9 cellular contexts compared by ENCODE assay signal in the genomic region with DNA sequence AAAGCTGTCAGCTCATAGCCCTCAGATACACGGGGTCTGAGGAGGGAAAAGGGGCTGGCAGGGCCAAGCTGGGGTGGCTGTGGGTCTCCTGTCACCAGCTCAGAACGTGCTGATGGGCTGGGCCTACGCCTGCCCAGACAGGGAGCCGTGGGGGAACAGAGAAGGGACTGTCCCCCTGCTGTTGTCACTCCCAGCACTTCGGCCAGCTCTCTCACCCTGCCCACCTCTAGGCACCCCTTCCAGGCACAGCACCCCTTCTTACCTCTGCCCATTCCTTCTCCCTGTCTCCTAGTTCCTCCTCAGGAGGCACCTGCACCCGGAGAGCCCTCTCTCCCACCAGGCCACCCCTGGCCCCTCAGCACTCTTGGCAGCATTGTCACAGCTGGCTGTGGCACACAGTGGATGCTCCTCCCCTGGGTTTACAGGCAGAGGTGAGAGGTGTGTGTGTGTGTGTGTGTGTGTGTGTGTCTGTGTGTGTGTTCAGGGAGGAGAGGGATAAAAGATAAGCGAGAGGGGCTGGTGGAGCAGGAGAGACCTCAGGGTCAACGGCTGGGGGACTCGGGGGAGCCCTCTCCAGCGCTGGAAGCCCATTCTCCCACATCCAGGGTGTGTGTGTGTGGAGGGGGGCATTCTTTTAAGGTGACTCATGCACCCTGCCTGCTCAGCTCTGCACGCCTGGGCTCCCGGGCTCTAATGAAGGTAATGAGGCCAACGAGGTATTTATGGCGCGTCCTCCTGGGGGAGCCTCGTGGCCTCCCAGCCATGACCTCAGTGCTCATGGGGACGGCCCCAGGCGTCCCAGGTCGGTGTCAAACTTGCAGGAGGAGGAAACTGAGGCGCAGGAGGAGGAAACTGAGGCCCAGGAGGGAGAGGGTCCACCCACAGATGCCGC.
A peak's percentile ranks its signal among the peaks of the same experiment; 100 is the strongest.
DNase-seq lines count a peak whose midpoint lies in the region; ATAC-seq and TF ChIP-seq lines count a peak whose summit lies in the region.
"Had no signal": no experiment of that assay in that cellular context is flagged by ENCODE, and none has a peak within 500 bp of the region (broad histone marks: within the 10 kb centered on the region; RNA-seq: fewer than 3 reads in every experiment).

No MANE protein-coding gene starts in this region.

- peaks cover 18% of the 10 kb centered on the region for H3K4me1 Mint-ChIP-seq in neural progenitor cell

- TF ChIP-seq CTCF in Loucy (conservative IDR thresholded peaks at IDR 0.05; ENCODE audit: low read length) (no peak), neural progenitor cell (IDR thresholded peaks at IDR 0.05) (no peak)

- H4K20me1 ChIP-seq in Loucy (ENCODE audit: insufficient read depth, low read length, poor library complexity, severe bottlenecking) (no peaks in the 10 kb centered on the region), neural progenitor cell (ENCODE audit: low read depth) (no peaks in the 10 kb centered on the region)

- H3K4me1 ChIP-seq in Loucy (ENCODE audit: insufficient read depth, low read length, poor library complexity, severe bottlenecking): peaks cover 31% of the 10 kb centered on the region
- peaks cover 5% of the 10 kb centered on the region for H3K4me1 ChIP-seq in neural progenitor cell

- H3K27ac Mint-ChIP-seq in neural progenitor cell: peak overlapping the region; percentile 87

- H3K27ac ChIP-seq in neural progenitor cell: no peak overlapping the region
- H3K27ac ChIP-seq: SK-N-MC had no signal

- ATAC-seq in GM21390 (IDR thresholded peaks at IDR 0.05; ENCODE audit: unreplicated experiment) (no peak), HG02870 (IDR thresholded peaks at IDR 0.05; ENCODE audit: unreplicated experiment) (no peak)

- no peaks in the 10 kb centered on the region for H3K9me2 ChIP-seq in Loucy (replicated peaks; ENCODE audit: low read depth, low read length)

- no peak overlapping the region for H3K4me3 ChIP-seq in Loucy (ENCODE audit: low read length, poor library complexity, severe bottlenecking)
- H3K4me3 ChIP-seq in neural progenitor cell: no peak overlapping the region
- H3K4me3 ChIP-seq: SK-N-MC had no signal

- H3K36me3 ChIP-seq in Loucy (ENCODE audit: insufficient read depth, low read length): no peaks in the 10 kb centered on the region
- H3K36me3 ChIP-seq in neural progenitor cell: no peaks in the 10 kb centered on the region

- H3K27me3 Mint-ChIP-seq in neural progenitor cell (ENCODE audit: insufficient read depth, low read depth): peaks cover 16% of the 10 kb centered on the region

- no peaks in the 10 kb centered on the region for H3K9me3 Mint-ChIP-seq in neural progenitor cell

- H3K36me3 Mint-ChIP-seq in neural progenitor cell: no peaks in the 10 kb centered on the region

- H3K79me2 ChIP-seq in Loucy (ENCODE audit: insufficient read depth, low read length) (peaks cover 18% of the 10 kb centered on the region), neural progenitor cell (ENCODE audit: low read depth) (no peaks in the 10 kb centered on the region)

- H3K27me3 ChIP-seq in Loucy (ENCODE audit: insufficient read depth, low read length, poor library complexity, severe bottlenecking): no peaks in the 10 kb centered on the region
- no peaks in the 10 kb centered on the region for H3K27me3 ChIP-seq in neural progenitor cell

- H3K4me2 ChIP-seq in Loucy (ENCODE audit: low read depth, low read length, poor library complexity, severe bottlenecking) (no peak overlapping the region), neural progenitor cell (peak overlapping the region; percentile 11)

- H3F3A ChIP-seq in Loucy (ENCODE audit: low read depth) (no peaks in the 10 kb centered on the region), neural progenitor cell (ENCODE audit: low read depth) (no peaks in the 10 kb centered on the region)

- DNase-seq in Caki2 (ENCODE audit: low read depth) (peak; percentile 92), ecto neural progenitor cell (ENCODE audit: low spot score) (peak; percentile 52), neural progenitor cell (ENCODE audit: low spot score) (peak; percentile 32), NCI-H748 (lab: John Stamatoyannopoulos, UW; ENCODE audit: unreplicated experiment) (no peak)
- no peak for DNase-seq in stimulated activated CD4-positive, alpha-beta T cell treated with anti-CD3 and anti-CD28 coated beads, Interleukin-15, amount 100 ng/mL, for 24 hours

- H2AFZ ChIP-seq in Loucy (ENCODE audit: low read length): no peak overlapping the region
- no peak overlapping the region for H2AFZ ChIP-seq in neural progenitor cell (replicated peaks)

- in situ Hi-C loops in Caki2 (cut with HindIII; ENCODE audit: low pct_unique_long_range_greater_than_20kb, low sequenced_read_pairs): no loop called here

- H3K4me3 Mint-ChIP-seq in neural progenitor cell: no peak overlapping the region

- no peaks in the 10 kb centered on the region for H3K9me3 ChIP-seq in Loucy (ENCODE audit: insufficient read depth, low read depth, low read length)
- no peaks in the 10 kb centered on the region for H3K9me3 ChIP-seq in neural progenitor cell (ENCODE audit: low read depth)

- H3K9ac ChIP-seq in Loucy (ENCODE audit: low read depth, low read length, poor library complexity, severe bottlenecking) (peak overlapping the region; percentile 31), neural progenitor cell (no peak overlapping the region)

Comparison
In these comparisons a context has a peak if more than half of its experiments do, and no peak if none do; other contexts are left out.
1. DNase-seq: peak in Caki2 (single experiment), ecto neural progenitor cell (single experiment) and neural progenitor cell (single experiment); none in stimulated activated CD4-positive, alpha-beta T cell treated with anti-CD3 and anti-CD28 coated beads, Interleukin-15, amount 100 ng/mL, for 24 hours (single experiment) and NCI-H748 (single experiment).